In genomic region chr10:118769898-118770600, GRCh38 we compare ENCODE assay signal across 26 cellular contexts.
"Had no signal": no experiment of that assay in that cellular context is flagged by ENCODE, and none has a peak within 500 bp of the region (broad histone marks: within the 10 kb centered on the region; RNA-seq: fewer than 3 reads in every experiment).

No MANE protein-coding gene starts in this region.

- H3K36me3 ChIP-seq: neural progenitor cell, ovary, sigmoid colon, stomach, thyroid gland, upper lobe of right lung, uterus had no signal

- H3K9me3 ChIP-seq: ovary, psoas muscle, sigmoid colon, thyroid gland, upper lobe of right lung, uterus had no signal

- H3K27ac Mint-ChIP-seq: effector memory CD8-positive, alpha-beta T cell; naive thymus-derived CD4-positive, alpha-beta T cell; nephron; neural progenitor cell; stimulated activated effector memory CD8-positive, alpha-beta T cell treated with anti-CD3 and anti-CD28 coated beads, Interleukin-12 subunit alpha, Interleukin-12 subunit beta, amount 100 ng/mL, for 72 hours had no signal

- H2AFZ ChIP-seq: neural progenitor cell had no signal

- H3K4me1 ChIP-seq: neural progenitor cell, psoas muscle, sigmoid colon, stomach, upper lobe of right lung, uterus had no signal

- H3K9ac ChIP-seq: neural progenitor cell had no signal

- H3K27ac ChIP-seq: neural progenitor cell, ovary, psoas muscle, sigmoid colon, stomach, thyroid gland, upper lobe of right lung, uterus had no signal

- ATAC-seq: effector memory CD8-positive, alpha-beta T cell; left lobe of liver; naive thymus-derived CD4-positive, alpha-beta T cell; psoas muscle; right cardiac atrium; stimulated activated effector memory CD8-positive, alpha-beta T cell treated with anti-CD3 and anti-CD28 coated beads, Interleukin-12 subunit alpha, Interleukin-12 subunit beta, amount 100 ng/mL, for 72 hours; upper lobe of right lung had no signal

- DNase-seq: cortex of kidney; effector memory CD8-positive, alpha-beta T cell; erythroblast; head of caudate nucleus; kidney; mesenchymal stem cell; midbrain; naive thymus-derived CD4-positive, alpha-beta T cell; nucleus accumbens; ovary; posterior cingulate gyrus; psoas muscle; right cardiac atrium; sigmoid colon; stimulated activated CD4-positive, alpha-beta T cell treated with anti-CD3 and anti-CD28 coated beads, Interleukin-2, amount 100 ng/mL, for 24 hours; stimulated activated CD4-positive, alpha-beta T cell treated with anti-CD3 and anti-CD28 coated beads, Interleukin-4, amount 100 ng/mL, for 24 hours; stimulated activated naive CD4-positive, alpha-beta T cell treated with Interleukin-2 at 50 U/mL for 16 hours; stomach; upper lobe of right lung; uterus had no signal

- H3K4me2 ChIP-seq: neural progenitor cell had no signal

- H3K27me3 ChIP-seq: neural progenitor cell, ovary, sigmoid colon, stomach, thyroid gland, upper lobe of right lung, uterus had no signal

- H3K36me3 Mint-ChIP-seq: neural progenitor cell; stimulated activated effector memory CD8-positive, alpha-beta T cell treated with anti-CD3 and anti-CD28 coated beads, Interleukin-12 subunit alpha, Interleukin-12 subunit beta, amount 100 ng/mL, for 72 hours had no signal

- H3K27me3 Mint-ChIP-seq: effector memory CD8-positive, alpha-beta T cell had no signal

- H3K4me3 ChIP-seq: lung, neural progenitor cell, ovary, psoas muscle, sigmoid colon, stomach, thyroid gland, upper lobe of right lung, uterus had no signal

- H3K9me3 Mint-ChIP-seq: effector memory CD8-positive, alpha-beta T cell; nephron; stimulated activated effector memory CD8-positive, alpha-beta T cell treated with anti-CD3 and anti-CD28 coated beads, Interleukin-12 subunit alpha, Interleukin-12 subunit beta, amount 100 ng/mL, for 72 hours had no signal

- H3K4me3 Mint-ChIP-seq: effector memory CD8-positive, alpha-beta T cell; naive thymus-derived CD4-positive, alpha-beta T cell; nephron; neural progenitor cell; stimulated activated effector memory CD8-positive, alpha-beta T cell treated with anti-CD3 and anti-CD28 coated beads, Interleukin-12 subunit alpha, Interleukin-12 subunit beta, amount 100 ng/mL, for 72 hours had no signal

- H3K4me1 Mint-ChIP-seq: naive thymus-derived CD4-positive, alpha-beta T cell; nephron; neural progenitor cell; stimulated activated effector memory CD8-positive, alpha-beta T cell treated with anti-CD3 and anti-CD28 coated beads, Interleukin-12 subunit alpha, Interleukin-12 subunit beta, amount 100 ng/mL, for 72 hours had no signal
